In genomic region chr1:222880586-222880985, GRCh38 we compare ENCODE assay signal across 12 cellular contexts.
DNase-seq lines count a peak whose midpoint lies in the region; ATAC-seq, FAIRE-seq and TF ChIP-seq lines count a peak whose summit lies in the region.
"Had no signal": no experiment of that assay in that cellular context is flagged by ENCODE, and none has a peak within 500 bp of the region (broad histone marks: within the 10 kb centered on the region; RNA-seq: fewer than 3 reads in every experiment).

No MANE protein-coding gene starts in this region.

- no peaks in the 10 kb centered on the region for H3K36me3 ChIP-seq in tibial artery
- H3K36me3 ChIP-seq: BLaER1, ovary had no signal

- H3K27ac ChIP-seq in foreskin keratinocyte (no peak overlapping the region), tibial artery (no peak overlapping the region)
- H3K27ac ChIP-seq: BLaER1, ovary had no signal

- no peaks in the 10 kb centered on the region for H3K9me3 Mint-ChIP-seq in activated T-cell treated with anti-CD3 and anti-CD28 coated beads, Interleukin-2, amount 50 U/mL, for 24 hours

- intact Hi-C loops in tibial artery (cut with DNase I; ENCODE audit: low total_unique reads), result no loop called here

- no peaks in the 10 kb centered on the region for H3K27me3 Mint-ChIP-seq in activated T-cell treated with anti-CD3 and anti-CD28 coated beads, Interleukin-2, amount 50 U/mL, for 24 hours

- peak overlapping the region; percentile 69 for H3K27ac Mint-ChIP-seq in activated T-cell treated with anti-CD3 and anti-CD28 coated beads, Interleukin-2, amount 50 U/mL, for 24 hours

- H3K4me3 ChIP-seq in tibial artery, result no peak overlapping the region
- H3K4me3 ChIP-seq: BLaER1, ovary had no signal

- no peak overlapping the region for H3K4me3 Mint-ChIP-seq in activated T-cell treated with anti-CD3 and anti-CD28 coated beads, Interleukin-2, amount 50 U/mL, for 24 hours

- H3K9me3 ChIP-seq in tibial artery, result no peaks in the 10 kb centered on the region
- H3K9me3 ChIP-seq: ovary had no signal

- no peaks in the 10 kb centered on the region for H3K4me1 ChIP-seq in foreskin keratinocyte
- no peaks in the 10 kb centered on the region for H3K4me1 ChIP-seq in tibial artery

- peaks cover 31% of the 10 kb centered on the region for H3K4me1 Mint-ChIP-seq in activated T-cell treated with anti-CD3 and anti-CD28 coated beads, Interleukin-2, amount 50 U/mL, for 24 hours (ENCODE audit: low read depth)

- H3K36me3 Mint-ChIP-seq in activated T-cell treated with anti-CD3 and anti-CD28 coated beads, Interleukin-2, amount 50 U/mL, for 24 hours (ENCODE audit: low read depth), result peaks cover 18% of the 10 kb centered on the region

- ATAC-seq in foreskin keratinocyte, result peak; percentile 79
- no peak for ATAC-seq in omental fat pad (ENCODE audit: low FRiP score)

- no peaks in the 10 kb centered on the region for H3K27me3 ChIP-seq in foreskin keratinocyte
- no peaks in the 10 kb centered on the region for H3K27me3 ChIP-seq in tibial artery
- H3K27me3 ChIP-seq: BLaER1, ovary had no signal

- peak; percentile 26 for DNase-seq in activated naive CD4-positive, alpha-beta T cell treated with Interleukin-2 at 50 U/mL for 16 hours
- DNase-seq in activated naive CD4-positive, alpha-beta T cell (lab: John Stamatoyannopoulos, UW), result no peak
- DNase-seq in activated T-cell treated with anti-CD3 and anti-CD28 coated beads, Interleukin-2, amount 50 U/mL, for 24 hours, result peak; percentile 39
- DNase-seq in foreskin keratinocyte (peak; percentile 39 to 69), urothelium cell line (ENCODE audit: low spot score) (peak; percentile 56), NCI-H2081 (lab: John Stamatoyannopoulos, UW) (no peak), omental fat pad (ENCODE audit: low spot score) (no peak), tibial artery (no peak)
- DNase-seq: cortex of kidney, NCI-H1105, ovary had no signal

- TF ChIP-seq CTCF in foreskin keratinocyte (conservative IDR thresholded peaks at IDR 0.05), result no peak
- no peak for TF ChIP-seq CTCF in omental fat pad (IDR thresholded peaks at IDR 0.05)
- TF ChIP-seq CTCF in tibial artery (IDR thresholded peaks at IDR 0.05), result no peak

- no peak for FAIRE-seq in urothelium cell line (lab: Jason Lieb, UNC)

Comparison
In these comparisons a context has a peak if more than half of its experiments do, and no peak if none do; other contexts are left out.
1. DNase-seq: peak in activated naive CD4-positive, alpha-beta T cell treated with Interleukin-2 at 50 U/mL for 16 hours (single experiment), activated T-cell treated with anti-CD3 and anti-CD28 coated beads, Interleukin-2, amount 50 U/mL, for 24 hours (single experiment), foreskin keratinocyte (2 of 2) and urothelium cell line (single experiment); none in activated naive CD4-positive, alpha-beta T cell (0 of 4), NCI-H2081 (0 of 2), omental fat pad (single experiment) and tibial artery (0 of 2).